Comparison of ENCODE assay signal across 1 cellular context in the genomic region with DNA sequence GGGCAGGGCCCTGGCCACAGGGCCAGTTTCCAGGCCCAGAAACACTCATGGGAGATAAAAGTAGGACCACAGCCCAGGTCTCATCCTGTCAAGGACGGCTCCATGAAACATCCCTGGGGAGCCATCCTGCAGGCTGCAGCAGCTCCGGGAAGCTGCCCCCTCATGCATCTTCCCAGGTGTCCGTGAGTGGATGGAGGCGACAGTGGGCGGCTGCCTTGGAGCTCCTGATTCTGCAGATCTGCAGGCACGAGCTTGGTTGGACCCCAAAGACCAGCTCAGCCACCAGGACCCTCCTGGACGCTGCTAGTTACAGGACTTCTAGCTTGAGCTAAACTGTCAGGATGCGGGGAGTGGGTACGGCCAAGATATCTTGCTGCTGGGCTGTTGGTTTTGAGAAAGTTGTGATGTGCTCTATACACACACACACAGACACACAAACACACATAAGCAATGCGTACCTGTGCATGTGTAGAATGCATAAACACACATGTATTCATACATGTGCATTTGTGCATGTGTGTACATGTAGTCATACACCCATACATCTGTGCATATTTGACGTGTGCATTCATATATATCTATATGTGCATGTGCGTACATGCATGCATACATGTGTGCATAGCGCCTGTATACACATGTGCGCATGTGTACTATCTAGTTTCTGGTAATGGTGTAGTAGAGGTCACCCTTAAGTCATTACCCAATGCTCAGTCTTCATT.
A peak's percentile ranks its signal among the peaks of the same experiment; 100 is the strongest.
TF ChIP-seq lines count a peak whose summit lies in the region.

No MANE protein-coding gene starts in this region.

TF ChIP-seq in HepG2, 621 proteins besides CTCF, POLR2A, EP300 and RAD21 (continued from another document):
- TF ChIP-seq MNT (IDR thresholded peaks at IDR 0.05) = peak; percentile 92
